14 cellular contexts compared by ENCODE assay signal in the genomic region with DNA sequence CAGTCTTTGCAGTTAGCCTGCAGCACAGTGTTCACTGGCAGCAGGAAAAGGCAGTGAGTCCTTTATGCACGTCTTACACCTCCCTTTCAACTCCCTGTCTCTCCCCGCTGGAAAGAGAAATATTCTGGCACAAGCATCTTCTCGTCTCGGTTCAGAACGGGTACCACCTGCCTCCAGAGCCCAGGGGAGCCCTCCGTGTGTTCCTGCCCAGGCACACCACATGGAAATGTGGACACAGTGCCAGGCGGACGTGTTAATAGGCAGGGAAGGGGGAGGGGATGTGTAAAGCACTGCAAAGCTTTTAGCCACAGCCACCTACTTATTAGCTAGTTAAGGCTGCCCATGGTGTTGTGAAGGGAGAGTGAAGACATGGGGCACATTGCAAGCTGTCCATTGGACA.
A peak's percentile ranks its signal among the peaks of the same experiment; 100 is the strongest.
DNase-seq lines count a peak whose midpoint lies in the region; ATAC-seq and TF ChIP-seq lines count a peak whose summit lies in the region.
"Had no signal": no experiment of that assay in that cellular context is flagged by ENCODE, and none has a peak within 500 bp of the region (broad histone marks: within the 10 kb centered on the region; RNA-seq: fewer than 3 reads in every experiment).

No MANE protein-coding gene starts in this region.

- peaks cover 13% of the 10 kb centered on the region for H3K4me1 ChIP-seq in left ventricle myocardium inferior
- H3K4me1 ChIP-seq in tibial artery, result no peaks in the 10 kb centered on the region
- H3K4me1 ChIP-seq in HAP-1, result no peaks in the 10 kb centered on the region
- H3K4me1 ChIP-seq in adrenal gland (replicated peaks in 1 of 2), result no peaks in the 10 kb centered on the region

- H3K27me3 Mint-ChIP-seq in CD4-positive, alpha-beta T cell, result no peaks in the 10 kb centered on the region

- H3K27me3 ChIP-seq in left ventricle myocardium inferior (ENCODE audit: low read depth), result no peaks in the 10 kb centered on the region
- H3K27me3 ChIP-seq in tibial artery, result no peaks in the 10 kb centered on the region
- H3K27me3 ChIP-seq in HAP-1 (ENCODE audit: low read depth), result no peaks in the 10 kb centered on the region
- no peaks in the 10 kb centered on the region for H3K27me3 ChIP-seq in CD4-positive, alpha-beta T cell (ENCODE audit: control insufficient read depth, insufficient read depth, low read length)
- H3K27me3 ChIP-seq in adrenal gland, result no peaks in the 10 kb centered on the region

- POLR2A ChIA-PET in CD4-positive, alpha-beta T cell (lab: Charles Lee), result no interaction called here

- 70 to 82% (median 76%) methylated on average over 8 of the region's 8 CpGs for WGBS in adrenal gland, 4 donors

- CTCF ChIA-PET in CD4-positive, alpha-beta T cell (lab: Charles Lee), result no interaction called here

- H3K36me3 Mint-ChIP-seq in CD4-positive, alpha-beta T cell (ENCODE audit: low read depth), result no peaks in the 10 kb centered on the region

- H3K4me3 ChIP-seq in left ventricle myocardium inferior (peak overlapping the region; percentile 34), tibial artery (no peak overlapping the region), HAP-1 (no peak overlapping the region), adrenal gland (no peak overlapping the region)
- H3K4me3 ChIP-seq: thoracic aorta had no signal

- H3K9me3 Mint-ChIP-seq in CD4-positive, alpha-beta T cell, result no peaks in the 10 kb centered on the region
- H3K9me3 Mint-ChIP-seq: H9; T-helper 1 cell treated with Interleukin-12 subunit alpha and Interleukin-12 subunit beta and Interleukin-4 antibody, amounts not matched to agents 30 μg/mL and 1 μg/mL, for 36 hours had no signal

- no peaks in the 10 kb centered on the region for H3K9me3 ChIP-seq in left ventricle myocardium inferior (replicated peaks)
- no peaks in the 10 kb centered on the region for H3K9me3 ChIP-seq in tibial artery
- no peaks in the 10 kb centered on the region for H3K9me3 ChIP-seq in HAP-1
- H3K9me3 ChIP-seq in CD4-positive, alpha-beta T cell (ENCODE audit: control insufficient read depth, low read length), result no peaks in the 10 kb centered on the region
- H3K9me3 ChIP-seq in adrenal gland (replicated peaks in 1 of 3), result no peaks in the 10 kb centered on the region
- H3K9me3 ChIP-seq: thoracic aorta had no signal

- H3K27ac Mint-ChIP-seq in CD4-positive, alpha-beta T cell, result no peak overlapping the region
- H3K27ac Mint-ChIP-seq: H9; T-helper 1 cell treated with Interleukin-12 subunit alpha and Interleukin-12 subunit beta and Interleukin-4 antibody, amounts not matched to agents 30 μg/mL and 1 μg/mL, for 36 hours had no signal

- in situ Hi-C loops in HAP-1 (cut with MboI; ENCODE audit: low sequenced_read_pairs), result no loop called here

- H3K4me1 Mint-ChIP-seq in CD4-positive, alpha-beta T cell (ENCODE audit: low read depth), result peaks cover 4% of the 10 kb centered on the region

- H3K27ac ChIP-seq in left ventricle myocardium inferior (replicated peaks) (no peak overlapping the region), tibial artery (no peak overlapping the region), adrenal gland (no peak overlapping the region)
- H3K27ac ChIP-seq in CD4-positive, alpha-beta T cell (ENCODE audit: low read depth, low read length), result no peak overlapping the region
- H3K27ac ChIP-seq: thoracic aorta had no signal

- intact Hi-C loops in left ventricle myocardium inferior (cut with micrococcal nuclease), result no loop called here
- intact Hi-C loops in tibial artery (cut with DNase I; ENCODE audit: low total_unique reads), result no loop called here
- intact Hi-C loops in CD4-positive, alpha-beta T cell (cut with DNase I, micrococcal nuclease), result no loop called here
- intact Hi-C loops in adrenal gland (cut with DNase I), result no loop called here

- TF ChIP-seq CTCF in left ventricle myocardium inferior (IDR thresholded peaks at IDR 0.05; ENCODE audit: borderline replicate concordance), result no peak
- TF ChIP-seq CTCF in tibial artery (IDR thresholded peaks at IDR 0.05), result no peak
- TF ChIP-seq CTCF in CD4-positive, alpha-beta T cell (IDR thresholded peaks at IDR 0.05), result no peak
- no peak for TF ChIP-seq CTCF in adrenal gland (IDR thresholded peaks at IDR 0.05)

- ATAC-seq in CD4-positive, alpha-beta T cell (ENCODE audit: poor library complexity), result no peak
- ATAC-seq: Panc1 had no signal

- H3K36me3 ChIP-seq in left ventricle myocardium inferior (no peaks in the 10 kb centered on the region), tibial artery (no peaks in the 10 kb centered on the region), HAP-1 (replicated peaks) (no peaks in the 10 kb centered on the region), adrenal gland (replicated peaks in 1 of 2) (no peaks in the 10 kb centered on the region)
- H3K36me3 ChIP-seq: thoracic aorta had no signal

- no peak for TF ChIP-seq POLR2A in adrenal gland (IDR thresholded peaks at IDR 0.05)

- DNase-seq in Ammon's horn (ENCODE audit: low spot score), result peak; percentile 42
- DNase-seq in NCI-H1436 (lab: John Stamatoyannopoulos, UW), result peak; percentile 64
- DNase-seq in NCI-H82 (lab: John Stamatoyannopoulos, UW), result peak; percentile 63
- DNase-seq in left ventricle myocardium inferior, result no peak
- DNase-seq in tibial artery, result no peak
- no peak for DNase-seq in HAP-1 (ENCODE audit: low spot score in 2 of 2)
- no peak for DNase-seq in CD4-positive, alpha-beta T cell
- no peak for DNase-seq in adrenal gland
- DNase-seq: ACHN, H9, NCI-H187 treated with DMSO at 0.1 percent for 48 hours had no signal

- H3K4me3 Mint-ChIP-seq in CD4-positive, alpha-beta T cell, result no peak overlapping the region
- H3K4me3 Mint-ChIP-seq: H9; T-helper 1 cell treated with Interleukin-12 subunit alpha and Interleukin-12 subunit beta and Interleukin-4 antibody, amounts not matched to agents 30 μg/mL and 1 μg/mL, for 36 hours had no signal

Comparison
In these comparisons a context has a peak if more than half of its experiments do, and no peak if none do; other contexts are left out.
1. DNase-seq: peak in Ammon's horn (single experiment), NCI-H1436 (single experiment) and NCI-H82 (single experiment); none in left ventricle myocardium inferior (single experiment), tibial artery (0 of 2), HAP-1 (0 of 2), CD4-positive, alpha-beta T cell (0 of 10) and adrenal gland (0 of 7).